In genomic region chr11:27718853-27719574, GRCh38 we compare ENCODE assay signal across 1 cellular context.
TF ChIP-seq lines count a peak whose summit lies in the region.

No MANE protein-coding gene starts in this region.

TF ChIP-seq in A549, 52 proteins besides CTCF, POLR2A, EP300 and RAD21 (continued from another document):
- TF ChIP-seq REST (IDR thresholded peaks at IDR 0.05): peak; percentile 85
- 0 out of 5 replicates have a peak, but pooled peaks of 1 of the 2 experiments have one; percentile 4 for TF ChIP-seq JUN (IDR thresholded peaks at IDR 0.05)
- no peak for TF ChIP-seq CBX8 (IDR thresholded peaks at IDR 0.05)
- no peak for TF ChIP-seq E2F6 (IDR thresholded peaks at IDR 0.05; ENCODE audit: borderline replicate concordance, low read depth)
- no peak for TF ChIP-seq MAFK (IDR thresholded peaks at IDR 0.05; ENCODE audit: partially characterized antibody)
- TF ChIP-seq MYC (IDR thresholded peaks at IDR 0.05; ENCODE audit: borderline replicate concordance, low read length): no peak
